Comparison of ENCODE assay signal across 18 cellular contexts in genomic region chr7:46089281-46089680, GRCh38.
DNase-seq lines count a peak whose midpoint lies in the region; ATAC-seq and TF ChIP-seq lines count a peak whose summit lies in the region.
"Had no signal": no experiment of that assay in that cellular context is flagged by ENCODE, and none has a peak within 500 bp of the region (broad histone marks: within the 10 kb centered on the region; RNA-seq: fewer than 3 reads in every experiment).

No MANE protein-coding gene starts in this region.

- no peak overlapping the region for H3K4me3 ChIP-seq in choroid plexus epithelial cell (ENCODE audit: low read depth, low read length)
- H3K4me3 ChIP-seq in neuronal stem cell (ENCODE audit: low read length in 2 of 2): no peak overlapping the region
- H3K4me3 ChIP-seq: MG63 had no signal

- no peak overlapping the region for H4K8ac ChIP-seq in neuronal stem cell (ENCODE audit: low read depth, low read length)

- no peaks in the 10 kb centered on the region for H3K36me3 ChIP-seq in neuronal stem cell (replicated peaks in 1 of 2; ENCODE audit: control insufficient read depth in 2 of 2, insufficient read depth in 2 of 2, low read length in 2 of 2)
- H3K36me3 ChIP-seq: MG63 had no signal

- no peak overlapping the region for H3K4me2 ChIP-seq in neuronal stem cell (ENCODE audit: insufficient read depth, low read length, poor library complexity, severe bottlenecking)
- H3K4me2 ChIP-seq: KMS-11 had no signal

- no peak for ATAC-seq in HG03354 (IDR thresholded peaks at IDR 0.05; ENCODE audit: poor library complexity, severe bottlenecking, unreplicated experiment)
- ATAC-seq: Panc1 had no signal

- H4K91ac ChIP-seq in neuronal stem cell (ENCODE audit: low read depth, low read length, poor library complexity): no peak overlapping the region

- peaks cover 7 to 8% of the 10 kb centered on the region in 2 donors for H3K4me1 ChIP-seq in neuronal stem cell (ENCODE audit: control insufficient read depth in 2 of 2, insufficient read depth in 1 of 2, low read depth in 1 of 2, low read length in 2 of 2)

- H2BK12ac ChIP-seq in neuronal stem cell (ENCODE audit: low read length): no peak overlapping the region

- H3K18ac ChIP-seq in neuronal stem cell (ENCODE audit: low read length): no peak overlapping the region

- no peak overlapping the region for H2BK5ac ChIP-seq in neuronal stem cell (ENCODE audit: low read length)

- no peaks in the 10 kb centered on the region for H3K9me3 ChIP-seq in neuronal stem cell (replicated peaks in 1 of 2; ENCODE audit: control insufficient read depth in 2 of 2, insufficient read depth in 1 of 2, low read depth in 1 of 2, low read length in 2 of 2)

- H3K23ac ChIP-seq in neuronal stem cell (ENCODE audit: low read depth, low read length, poor library complexity): no peak overlapping the region

- no peaks in the 10 kb centered on the region for H3K79me1 ChIP-seq in neuronal stem cell (ENCODE audit: low read depth, low read length)

- H3K14ac ChIP-seq in neuronal stem cell (ENCODE audit: low read length): no peak overlapping the region

- no peak overlapping the region for H3K27ac ChIP-seq in neuronal stem cell (replicated peaks; ENCODE audit: low read length)
- H3K27ac ChIP-seq: KMS-11 had no signal

- no peak overlapping the region for H2BK15ac ChIP-seq in neuronal stem cell (ENCODE audit: low read length)

- no peak overlapping the region for H3K9ac ChIP-seq in neuronal stem cell (ENCODE audit: low read depth, low read length, poor library complexity)
- H3K9ac ChIP-seq: KMS-11 had no signal

- no peak overlapping the region for H3K4ac ChIP-seq in neuronal stem cell (ENCODE audit: low read length)

- H2BK120ac ChIP-seq in neuronal stem cell (ENCODE audit: low read depth, low read length): no peak overlapping the region

- peak; percentile 5 for DNase-seq in DMS53 treated with DMSO at 0.1 percent for 48 hours (lab: John Stamatoyannopoulos, UW; ENCODE audit: unreplicated experiment)
- DNase-seq in NCI-H226: peak; percentile 57
- peak; percentile 66 for DNase-seq in choroid plexus epithelial cell (ENCODE audit: low read depth)
- no peak for DNase-seq in neuronal stem cell (ENCODE audit: low spot score)
- DNase-seq in COR-L47 (lab: John Stamatoyannopoulos, UW): no peak
- DNase-seq in stimulated activated CD4-positive, alpha-beta T cell treated with anti-CD3 and anti-CD28 coated beads, Interleukin-4, amount 100 ng/mL, for 24 hours: no peak
- DNase-seq: ACHN; CD4-positive, alpha-beta T cell; DND-41; GOT3; MG63; NCI-H1092 treated with DMSO at 0.1 percent for 48 hours; NCI-H1694; NCI-H82; Right ventricle myocardium superior had no signal

- peak overlapping the region; percentile 75 for H2AFZ ChIP-seq in neuronal stem cell (ENCODE audit: low read length)

- WGBS in neuronal stem cell (ENCODE audit: extremely low coverage in 2 of 2, insufficient read length in 2 of 2, insufficient replicate concordance in 1 of 2), 2 donors: no CpG with 5 or more reads among the region's 1 CpG

- H2AK5ac ChIP-seq in neuronal stem cell (ENCODE audit: low read depth, low read length): no peak overlapping the region

- TF ChIP-seq CTCF in choroid plexus epithelial cell (conservative IDR thresholded peaks at IDR 0.05; ENCODE audit: low read depth, low read length): no peak

- no peaks in the 10 kb centered on the region for H3K27me3 ChIP-seq in neuronal stem cell (ENCODE audit: control insufficient read depth in 3 of 3, insufficient read depth in 3 of 3, low read depth in 1 of 3, low read length in 3 of 3)
- H3K27me3 ChIP-seq: MG63 had no signal

Comparison
In these comparisons a context has a peak if more than half of its experiments do, and no peak if none do; other contexts are left out.
1. DNase-seq: peak in DMS53 treated with DMSO at 0.1 percent for 48 hours (single experiment), NCI-H226 (single experiment) and choroid plexus epithelial cell (single experiment); none in neuronal stem cell (single experiment), COR-L47 (single experiment) and stimulated activated CD4-positive, alpha-beta T cell treated with anti-CD3 and anti-CD28 coated beads, Interleukin-4, amount 100 ng/mL, for 24 hours (single experiment).